ENCODE assay signal across 24 cellular contexts in genomic region chr2:11596801-11597200, GRCh38.
"Had no signal": no experiment of that assay in that cellular context is flagged by ENCODE, and none has a peak within 500 bp of the region (broad histone marks: within the 10 kb centered on the region; RNA-seq: fewer than 3 reads in every experiment).

No MANE protein-coding gene starts in this region.

- H3K36me3 Mint-ChIP-seq: activated CD4-positive, alpha-beta memory T cell treated with anti-CD3 and anti-CD28 coated beads for 36 hours; activated naive CD8-positive, alpha-beta T cell had no signal

- H3K4me1 Mint-ChIP-seq: activated CD4-positive, alpha-beta T cell treated with anti-CD3 and anti-CD28 coated beads, Interleukin-2, amount 10 ng/mL, durations not matched to agents 7 days and 5 days had no signal

- DNase-seq: activated CD4-positive, alpha-beta memory T cell treated with anti-CD3 and anti-CD28 coated beads for 36 hours; activated CD4-positive, alpha-beta T cell treated with anti-CD3 and anti-CD28 coated beads, Interleukin-2, amount 10 ng/mL, durations not matched to agents 7 days and 5 days; activated CD4-positive, CD25-positive, alpha-beta regulatory T cell; activated CD8-positive, alpha-beta memory T cell treated with anti-CD3 and anti-CD28 coated beads for 24 hours; activated effector memory CD4-positive, alpha-beta T cell treated with anti-CD3 and anti-CD28 coated beads, Interleukin-2, amount 50 U/mL, for 16 hours; activated naive CD4-positive, alpha-beta T cell treated with anti-CD3 and anti-CD28 coated beads for 36 hours; activated T-cell treated with anti-CD3 and anti-CD28 coated beads, Interleukin-2, amount 50 U/mL, for 4 hours; amygdala; KG1; NCI-H1048; NCI-H1417; NCI-H1930; NCI-H2107; NCI-H345; NCI-H510A; NCI-H526 treated with DMSO at 0.1 percent for 48 hours; PC-9; SHP77 treated with DMSO at 0.1 percent for 48 hours; T-helper 17 cell; T-helper 9 cell had no signal

- H3K9me3 Mint-ChIP-seq: activated CD4-positive, alpha-beta memory T cell treated with anti-CD3 and anti-CD28 coated beads for 36 hours; activated CD4-positive, alpha-beta T cell treated with anti-CD3 and anti-CD28 coated beads, Interleukin-2, amount 10 ng/mL, durations not matched to agents 7 days and 5 days; activated naive CD4-positive, alpha-beta T cell treated with anti-CD3 and anti-CD28 coated beads for 36 hours; activated T-cell treated with anti-CD3 and anti-CD28 coated beads, Interleukin-2, amount 50 U/mL, for 4 hours; brain had no signal

- ATAC-seq: activated T-cell treated with anti-CD3 and anti-CD28 coated beads, Interleukin-2, amount 50 U/mL, for 4 hours; T-helper 17 cell had no signal

- H3K4me3 ChIP-seq: cardiac muscle cell, PC-9 had no signal

- H3K4me3 Mint-ChIP-seq: activated CD4-positive, alpha-beta memory T cell treated with anti-CD3 and anti-CD28 coated beads for 36 hours; activated CD4-positive, alpha-beta T cell treated with anti-CD3 and anti-CD28 coated beads, Interleukin-2, amount 10 ng/mL, durations not matched to agents 7 days and 5 days; activated naive CD4-positive, alpha-beta T cell treated with anti-CD3 and anti-CD28 coated beads for 36 hours; activated naive CD8-positive, alpha-beta T cell; activated T-cell treated with anti-CD3 and anti-CD28 coated beads, Interleukin-2, amount 50 U/mL, for 4 hours; brain; T-helper 17 cell had no signal

- H3K27me3 ChIP-seq: cardiac muscle cell had no signal

- H3K27ac Mint-ChIP-seq: activated CD4-positive, alpha-beta memory T cell treated with anti-CD3 and anti-CD28 coated beads for 36 hours; activated CD4-positive, alpha-beta T cell treated with anti-CD3 and anti-CD28 coated beads, Interleukin-2, amount 10 ng/mL, durations not matched to agents 7 days and 5 days; activated naive CD4-positive, alpha-beta T cell treated with anti-CD3 and anti-CD28 coated beads for 36 hours; activated naive CD8-positive, alpha-beta T cell; brain; T-helper 17 cell had no signal

- H3K27ac ChIP-seq: cardiac muscle cell, PC-9 had no signal

- FAIRE-seq: astrocyte had no signal

- H2AFZ ChIP-seq: PC-9 had no signal

- H3K27me3 Mint-ChIP-seq: activated naive CD8-positive, alpha-beta T cell; brain had no signal

- H3K4me2 ChIP-seq: PC-9 had no signal
